22 cellular contexts compared by ENCODE assay signal in the genomic region with DNA sequence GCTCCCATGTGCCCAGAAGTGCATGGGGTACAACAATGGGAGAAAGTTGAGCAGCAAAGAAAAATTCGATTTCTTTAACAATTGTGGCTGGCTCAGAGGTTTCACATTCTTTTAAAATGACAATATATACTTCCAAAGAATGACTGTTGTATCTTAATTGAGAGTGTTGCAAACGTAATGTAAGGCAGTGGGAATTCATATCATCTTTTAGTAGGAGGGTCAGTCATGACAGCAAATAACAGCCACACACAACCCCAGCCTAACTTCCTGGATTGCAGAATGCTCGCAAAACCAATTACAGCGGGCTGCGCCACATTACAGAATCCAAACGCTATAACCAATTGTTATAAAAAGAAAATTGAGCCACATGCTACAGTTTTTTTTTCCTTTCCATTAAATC.
"Had no signal": no experiment of that assay in that cellular context is flagged by ENCODE, and none has a peak within 500 bp of the region (broad histone marks: within the 10 kb centered on the region; RNA-seq: fewer than 3 reads in every experiment).

No MANE protein-coding gene starts in this region.

- H3K4me1 Mint-ChIP-seq: activated CD4-positive, alpha-beta T cell treated with anti-CD3 and anti-CD28 coated beads for 36 hours; natural killer cell; stimulated activated naive CD8-positive, alpha-beta T cell treated with anti-CD3 and anti-CD28 coated beads, Interleukin-15, amount 100 ng/mL, for 72 hours had no signal

- FAIRE-seq: islet of Langerhans had no signal

- H3K27ac Mint-ChIP-seq: activated B cell treated with CpG ODN at 0.5 μM for 24 hours; activated CD4-positive, alpha-beta T cell treated with anti-CD3 and anti-CD28 coated beads for 36 hours; activated naive CD4-positive, alpha-beta T cell treated with anti-CD3 and anti-CD28 coated beads for 36 hours; dendritic cell treated with granulocyte-macrophage colony-stimulating factor and Interleukin-4, amounts not matched to agents 40 ng/mL and 50 ng/mL, for 4 days; natural killer cell; T-helper 1 cell treated with Interleukin-12 subunit alpha and Interleukin-12 subunit beta and Interleukin-4 antibody, amounts not matched to agents 30 μg/mL and 1 μg/mL, for 36 hours had no signal

- H3K4me3 ChIP-seq: body of pancreas, cardiac muscle cell, heart left ventricle, prostate gland, right atrium auricular region, tibial nerve, uterus had no signal

- H3K9me3 ChIP-seq: body of pancreas, heart left ventricle, prostate gland, right atrium auricular region, tibial nerve, uterus had no signal

- H3K27ac ChIP-seq: body of pancreas, cardiac muscle cell, heart left ventricle, prostate gland, right atrium auricular region, tibial nerve, uterus had no signal

- H3K27me3 Mint-ChIP-seq: activated B cell treated with CpG ODN at 0.5 μM for 24 hours; dendritic cell treated with granulocyte-macrophage colony-stimulating factor and Interleukin-4, amounts not matched to agents 40 ng/mL and 50 ng/mL, for 4 days; stimulated activated naive CD8-positive, alpha-beta T cell treated with anti-CD3 and anti-CD28 coated beads, Interleukin-15, amount 100 ng/mL, for 72 hours had no signal

- H3K36me3 Mint-ChIP-seq: natural killer cell had no signal

- H3K36me3 ChIP-seq: cardiac muscle cell, heart left ventricle, prostate gland, right atrium auricular region, tibial nerve, uterus had no signal

- ATAC-seq: activated CD4-positive, alpha-beta T cell treated with anti-CD3 and anti-CD28 coated beads for 36 hours; body of pancreas; heart left ventricle; left ventricle myocardium superior; natural killer cell; stimulated activated naive CD8-positive, alpha-beta T cell treated with anti-CD3 and anti-CD28 coated beads, Interleukin-15, amount 100 ng/mL, for 72 hours had no signal

- H3K27me3 ChIP-seq: body of pancreas, cardiac muscle cell, heart left ventricle, right atrium auricular region, tibial nerve, uterus had no signal

- DNase-seq: activated B cell treated with CpG ODN at 0.5 μM for 24 hours; activated CD4-positive, alpha-beta T cell treated with anti-CD3 and anti-CD28 coated beads for 36 hours; activated CD4-positive, alpha-beta T cell treated with anti-CD3 and anti-CD28 coated beads, Interleukin-2, amount 50 U/mL, for 48 hours; activated CD8-positive, alpha-beta memory T cell treated with anti-CD3 and anti-CD28 coated beads, Interleukin-2, amount 50 U/mL, for 48 hours; activated naive CD4-positive, alpha-beta T cell treated with anti-CD3 and anti-CD28 coated beads for 36 hours; activated T-cell treated with anti-CD3 and anti-CD28 coated beads, Interleukin-2, amount 50 U/mL, for 48 hours; body of pancreas; effector CD8-positive, alpha-beta T cell; heart left ventricle; left ventricle myocardium superior; natural killer cell; stimulated activated CD4-positive, alpha-beta T cell treated with anti-CD3 and anti-CD28 coated beads, Interleukin-4, amount 100 ng/mL, for 24 hours; stimulated activated naive CD8-positive, alpha-beta T cell treated with anti-CD3 and anti-CD28 coated beads, Interleukin-15, amount 100 ng/mL, for 72 hours; T1000; uterus had no signal

- H3K4me3 Mint-ChIP-seq: activated B cell treated with CpG ODN at 0.5 μM for 24 hours; activated CD4-positive, alpha-beta T cell treated with anti-CD3 and anti-CD28 coated beads for 36 hours; activated naive CD4-positive, alpha-beta T cell treated with anti-CD3 and anti-CD28 coated beads for 36 hours; dendritic cell treated with granulocyte-macrophage colony-stimulating factor and Interleukin-4, amounts not matched to agents 40 ng/mL and 50 ng/mL, for 4 days; natural killer cell; stimulated activated naive CD8-positive, alpha-beta T cell treated with anti-CD3 and anti-CD28 coated beads, Interleukin-15, amount 100 ng/mL, for 72 hours; T-helper 1 cell treated with Interleukin-12 subunit alpha and Interleukin-12 subunit beta and Interleukin-4 antibody, amounts not matched to agents 30 μg/mL and 1 μg/mL, for 36 hours had no signal

- H3K4me1 ChIP-seq: body of pancreas, heart left ventricle, prostate gland, right atrium auricular region, tibial nerve, uterus had no signal

- H3K9me3 Mint-ChIP-seq: activated naive CD4-positive, alpha-beta T cell treated with anti-CD3 and anti-CD28 coated beads for 36 hours; dendritic cell treated with granulocyte-macrophage colony-stimulating factor and Interleukin-4, amounts not matched to agents 40 ng/mL and 50 ng/mL, for 4 days; natural killer cell; stimulated activated naive CD8-positive, alpha-beta T cell treated with anti-CD3 and anti-CD28 coated beads, Interleukin-15, amount 100 ng/mL, for 72 hours; T-helper 1 cell treated with Interleukin-12 subunit alpha and Interleukin-12 subunit beta and Interleukin-4 antibody, amounts not matched to agents 30 μg/mL and 1 μg/mL, for 36 hours had no signal
